ENCODE assay signal across 15 cellular contexts in the genomic region with DNA sequence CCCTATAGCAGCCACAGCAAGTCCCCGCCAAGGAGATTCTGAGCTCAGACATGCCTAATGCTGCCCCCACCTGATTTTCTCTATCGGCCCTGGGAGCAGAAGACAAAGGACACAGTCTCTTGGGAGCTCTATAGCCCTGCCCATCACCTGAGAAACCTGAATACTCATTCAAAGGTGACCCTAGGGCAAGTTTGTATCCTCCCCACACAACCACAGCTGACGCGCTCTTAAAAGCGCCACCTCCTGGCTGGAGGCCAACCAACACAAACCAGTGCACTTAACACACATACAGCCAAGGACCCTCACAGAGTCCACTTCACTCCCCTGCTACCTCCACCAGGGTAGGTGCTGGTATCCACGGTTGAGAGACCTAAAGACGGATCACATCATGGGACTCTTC.
DNase-seq lines count a peak whose midpoint lies in the region; ATAC-seq and TF ChIP-seq lines count a peak whose summit lies in the region.
"Had no signal": no experiment of that assay in that cellular context is flagged by ENCODE, and none has a peak within 500 bp of the region (broad histone marks: within the 10 kb centered on the region; RNA-seq: fewer than 3 reads in every experiment).

No MANE protein-coding gene starts in this region.

- H3K4me1 ChIP-seq in iPS DF 6.9 (ENCODE audit: control insufficient read depth, insufficient read depth, low read length) = no peaks in the 10 kb centered on the region
- H3K4me1 ChIP-seq: A549 had no signal

- TF ChIP-seq CTCF in GM12865 (IDR thresholded peaks at IDR 0.05; ENCODE audit: insufficient read depth, low read depth, low read length, missing control alignments) = peak; percentile 30

- no peak for ATAC-seq in HG02798 (IDR thresholded peaks at IDR 0.05; ENCODE audit: poor library complexity, unreplicated experiment)
- ATAC-seq in GM21515 (IDR thresholded peaks at IDR 0.05; ENCODE audit: unreplicated experiment) = no peak
- ATAC-seq: A549 had no signal

- no peaks in the 10 kb centered on the region for H3K36me3 ChIP-seq in iPS DF 6.9 (ENCODE audit: control insufficient read depth, insufficient read depth, low read length)
- H3K36me3 ChIP-seq: esophagus squamous epithelium had no signal

- no peak overlapping the region for H3K27ac ChIP-seq in iPS DF 6.9 (ENCODE audit: low read length)
- H3K27ac ChIP-seq: A549, esophagus squamous epithelium had no signal

- H3K9me3 ChIP-seq in iPS DF 6.9 (ENCODE audit: control insufficient read depth, insufficient read depth, low read length) = no peaks in the 10 kb centered on the region; the same call in 1 of the 2 replicates
- H3K9me3 ChIP-seq: esophagus squamous epithelium had no signal

- no peaks in the 10 kb centered on the region for H3K27me3 ChIP-seq in iPS DF 6.9 (ENCODE audit: control insufficient read depth, insufficient read depth, low read length)

- DNase-seq in NCI-H1105 treated with DMSO at 0.1 percent for 48 hours (lab: John Stamatoyannopoulos, UW) = peak; percentile 23
- DNase-seq in NCI-H1105 (lab: John Stamatoyannopoulos, UW) = no peak
- peak; percentile 3 for DNase-seq in GM12865 (ENCODE audit: low read depth)
- peak; percentile 16 for DNase-seq in NCI-H526 treated with DMSO at 0.1 percent for 48 hours (lab: John Stamatoyannopoulos, UW)
- DNase-seq in iPS DF 6.9 (ENCODE audit: low read depth, low spot score) = peak; percentile 55
- DNase-seq in C1 segment of cervical spinal cord (lab: John Stamatoyannopoulos, UW) = no peak
- DNase-seq: activated CD8-positive, alpha-beta memory T cell treated with anti-CD3 and anti-CD28 coated beads for 24 hours; activated naive CD4-positive, alpha-beta T cell treated with anti-CD3 and anti-CD28 coated beads, Interleukin-2, amount 50 U/mL, for 16 hours; esophagus squamous epithelium; hypothalamus; KG1; posterior cingulate gyrus had no signal

- H3K4me3 ChIP-seq in GM12865 (ENCODE audit: low read depth, low read length) = no peak overlapping the region
- no peak overlapping the region for H3K4me3 ChIP-seq in iPS DF 6.9 (ENCODE audit: low read length)
- H3K4me3 ChIP-seq: A549, esophagus squamous epithelium had no signal

- no CpG with 5 or more reads among the region's 7 CpGs for WGBS in iPS DF 6.9 (ENCODE audit: insufficient coverage, insufficient read length)

Comparison
In these comparisons a context has a peak if more than half of its experiments do, and no peak if none do; other contexts are left out.
1. DNase-seq: peak in NCI-H1105 treated with DMSO at 0.1 percent for 48 hours (single experiment), GM12865 (single experiment), NCI-H526 treated with DMSO at 0.1 percent for 48 hours (single experiment) and iPS DF 6.9 (single experiment); none in NCI-H1105 (single experiment) and C1 segment of cervical spinal cord (0 of 14).